ENCODE assay signal across 9 cellular contexts in genomic region chr5:148805323-148806290, GRCh38. TPM values are rescaled to one million over a fixed set of nuclear protein-coding genes. Genes with fewer than 3 reads are reported as not detected.
DNase-seq lines count a peak whose midpoint lies in the region; ATAC-seq, FAIRE-seq and TF ChIP-seq lines count a peak whose summit lies in the region.
"Had no signal": no experiment of that assay in that cellular context is flagged by ENCODE, and none has a peak within 500 bp of the region (broad histone marks: within the 10 kb centered on the region; RNA-seq: fewer than 3 reads in every experiment).

No MANE protein-coding gene starts in this region.

- WGBS in IMR-90 (ENCODE audit: extremely low coverage in 2 of 2, insufficient read length in 1 of 2), 2 experiments, result 80% methylated on average over 1 of the region's 7 CpGs; no CpG with 5 or more reads in 1 of the 2 experiments

- BruUV-seq in IMR-90 (replicated peaks; lab: Mats Ljungman, UMichigan), result no TSS peak

- TF ChIP-seq CTCF in IMR-90 (conservative IDR thresholded peaks at IDR 0.05; ENCODE audit: low read depth, low read length) (no peak), astrocyte of the cerebellum (IDR thresholded peaks at IDR 0.05; ENCODE audit: low read depth, low read length, missing control alignments) (no peak), osteocyte (IDR thresholded peaks at IDR 0.05) (no peak)

- H3K4me3 Mint-ChIP-seq in osteocyte (ENCODE audit: unreplicated experiment), result no peak overlapping the region

- H3K9ac ChIP-seq in IMR-90 (ENCODE audit: low read depth, low read length), result no peak overlapping the region

- in situ Hi-C loops in IMR-90 (cut with MboI; ENCODE audit: low sequenced_read_pairs), result no loop called here
- in situ Hi-C loops in astrocyte of the cerebellum (cut with HindIII; ENCODE audit: low sequenced_read_pairs), result no loop called here

- TF ChIP-seq POLR2A in GM12892 (IDR thresholded peaks at IDR 0.05; ENCODE audit: low read depth, low read length) (no peak), IMR-90 (IDR thresholded peaks at IDR 0.05; ENCODE audit: low read depth, low read length) (no peak)

- no peak overlapping the region for H4K5ac ChIP-seq in IMR-90 (ENCODE audit: low read depth, low read length)

- H3K27ac Mint-ChIP-seq in osteocyte (ENCODE audit: unreplicated experiment), result peak overlapping the region; percentile 1

- intact Hi-C loops in IMR-90 (cut with micrococcal nuclease), result no loop called here

- peak overlapping the region; percentile 66 for H2AK9ac ChIP-seq in IMR-90 (replicated peaks; ENCODE audit: low read depth, low read length, poor library complexity)

- no peak overlapping the region for H2BK5ac ChIP-seq in IMR-90 (ENCODE audit: low read depth, low read length, poor library complexity, severe bottlenecking)

- H3K4ac ChIP-seq in IMR-90 (ENCODE audit: low read depth, low read length), result no peak overlapping the region

- peaks cover 10% of the 10 kb centered on the region for H3K4me1 ChIP-seq in IMR-90 (ENCODE audit: control insufficient read depth, insufficient read depth, low read length)
- H3K4me1 ChIP-seq in effector memory CD4-positive, alpha-beta T cell (ENCODE audit: control insufficient read depth, insufficient read depth, low read length, poor library complexity, severe bottlenecking), result peaks cover 10% of the 10 kb centered on the region

- no peaks in the 10 kb centered on the region for H3K27me3 ChIP-seq in IMR-90 (ENCODE audit: control insufficient read depth, insufficient read depth, low read length)
- no peaks in the 10 kb centered on the region for H3K27me3 ChIP-seq in effector memory CD4-positive, alpha-beta T cell (replicated peaks; ENCODE audit: control insufficient read depth, insufficient read depth, low read length, poor library complexity, severe bottlenecking)

- H3K27ac ChIP-seq in IMR-90 (ENCODE audit: insufficient read depth, low read length), result no peak overlapping the region
- no peak overlapping the region for H3K27ac ChIP-seq in effector memory CD4-positive, alpha-beta T cell (ENCODE audit: insufficient read depth, low read length, poor library complexity, severe bottlenecking)
- H3K27ac ChIP-seq: SK-N-MC had no signal

- H3K4me2 ChIP-seq in IMR-90 (ENCODE audit: low read depth, low read length), result no peak overlapping the region

- peaks cover 5% of the 10 kb centered on the region for H3K9me3 Mint-ChIP-seq in osteocyte (ENCODE audit: unreplicated experiment)

- no peak overlapping the region for H3K4me3 ChIP-seq in IMR-90 (ENCODE audit: insufficient read depth, low read depth, low read length)
- H3K4me3 ChIP-seq in astrocyte of the cerebellum (ENCODE audit: low read depth, low read length), result no peak overlapping the region
- no peak overlapping the region for H3K4me3 ChIP-seq in effector memory CD4-positive, alpha-beta T cell (ENCODE audit: insufficient read depth, low read depth, low read length, poor library complexity, severe bottlenecking)
- H3K4me3 ChIP-seq: SK-N-MC had no signal

- no peak overlapping the region for H2BK15ac ChIP-seq in IMR-90 (ENCODE audit: low read depth, low read length)

- 0 out of 4 replicates have a peak overlapping the region, but pooled peaks of 1 of the 2 experiments have one; percentile 11 for H4K8ac ChIP-seq in IMR-90 (ENCODE audit: low read depth in 2 of 2, low read length in 2 of 2)

- no peak overlapping the region for H3K14ac ChIP-seq in IMR-90 (replicated peaks; ENCODE audit: low read depth, low read length)

- no peaks in the 10 kb centered on the region for H3K79me1 ChIP-seq in IMR-90 (ENCODE audit: low read depth in 1 of 2, low read length in 2 of 2)

- no peaks in the 10 kb centered on the region for H4K20me1 ChIP-seq in IMR-90 (ENCODE audit: insufficient read depth, low read length)

- no peak overlapping the region for H2BK120ac ChIP-seq in IMR-90 (ENCODE audit: low read depth, low read length)

- ATAC-seq in GM21515 (IDR thresholded peaks at IDR 0.05; ENCODE audit: unreplicated experiment) (peak; percentile 38), IMR-90 (ENCODE audit: low read depth) (peak; percentile 55)

- dilution Hi-C loops in IMR-90 (cut with HindIII; ENCODE audit: low sequenced_read_pairs, unreplicated experiment), result no loop called here

- peaks cover 13% of the 10 kb centered on the region for H3K9me1 ChIP-seq in IMR-90 (ENCODE audit: insufficient read depth, low read length)

- POLR2A ChIA-PET in IMR-90 (lab: Charles Lee; ENCODE audit: unreplicated experiment), result no interaction called here

- H4K91ac ChIP-seq in IMR-90 (ENCODE audit: insufficient read depth, low read depth, low read length), result no peak overlapping the region

- peaks cover 2% of the 10 kb centered on the region for H3K27me3 Mint-ChIP-seq in osteocyte (ENCODE audit: unreplicated experiment)

- CTCF ChIA-PET in IMR-90 (lab: Yijun Ruan, JAX), result interaction anchor here (1.2 kb wide), 2 partner anchors 12 to 230 kb away, joined by 3 read pairs; no protein-coding TSS in a partner anchor

- peak overlapping the region; percentile 74 for H2AFZ ChIP-seq in IMR-90 (replicated peaks; ENCODE audit: low read length, poor library complexity)

- H3K9me3 ChIP-seq in IMR-90 (ENCODE audit: control insufficient read depth, insufficient read depth, low read length), result no peaks in the 10 kb centered on the region
- no peaks in the 10 kb centered on the region for H3K9me3 ChIP-seq in effector memory CD4-positive, alpha-beta T cell (ENCODE audit: control insufficient read depth, low read length)

- H3K18ac ChIP-seq in IMR-90 (ENCODE audit: low read depth, low read length), result no peak overlapping the region

- no peaks in the 10 kb centered on the region for H3K36me3 Mint-ChIP-seq in osteocyte (ENCODE audit: unreplicated experiment)

- no peak overlapping the region for H3K56ac ChIP-seq in IMR-90 (ENCODE audit: extremely low read depth, insufficient read depth, low read length)

- H2AK5ac ChIP-seq in IMR-90 (ENCODE audit: low read depth, low read length), result no peak overlapping the region; the same call in 1 of the 2 replicates

- no peak overlapping the region for H3K23ac ChIP-seq in IMR-90 (ENCODE audit: low read depth, low read length)

- no peak for TF ChIP-seq RAD21 in IMR-90 (IDR thresholded peaks at IDR 0.05; ENCODE audit: low read length)

- H2BK20ac ChIP-seq in IMR-90 (ENCODE audit: low read depth, low read length), result no peak overlapping the region

- peaks cover 36% of the 10 kb centered on the region for H3K4me1 Mint-ChIP-seq in osteocyte (ENCODE audit: unreplicated experiment)

- H3K36me3 ChIP-seq in IMR-90 (ENCODE audit: control insufficient read depth, insufficient read depth, low read length), result no peaks in the 10 kb centered on the region
- H3K36me3 ChIP-seq in effector memory CD4-positive, alpha-beta T cell (ENCODE audit: control insufficient read depth, insufficient read depth, low read length), result no peaks in the 10 kb centered on the region

- FAIRE-seq in GM12892 (lab: Jason Lieb, UNC), result peak; percentile 76

- DNase-seq in GM12892 (ENCODE audit: insufficient read length) (no peak), IMR-90 (peak; percentile 64), astrocyte of the cerebellum (ENCODE audit: low read depth) (peak; percentile 15), osteocyte (ENCODE audit: extremely low spot score, unreplicated experiment) (no peak), HT-29 (ENCODE audit: low spot score) (no peak)
- no peak for DNase-seq in activated CD4-positive, alpha-beta T cell treated with anti-CD3 and anti-CD28 coated beads for 1 hour
- DNase-seq in effector memory CD4-positive, alpha-beta T cell, result no peak

TF ChIP-seq in IMR-90, 13 proteins besides CTCF, POLR2A, EP300 and RAD21:
- TF ChIP-seq FOS (IDR thresholded peaks at IDR 0.05; ENCODE audit: low read depth, low read length) (peak; percentile 80), MXI1 (IDR thresholded peaks at IDR 0.05; ENCODE audit: borderline replicate concordance, low read depth, low read length) (no peak), BHLHE40 (IDR thresholded peaks at IDR 0.05; ENCODE audit: low read depth, low read length) (no peak)

RNA-seq across cellular contexts. Expression of gene ADRB2, which starts 20.8 kb away (rescaled TPM):
- polyA plus RNA-seq in GM12892 (2012; ENCODE audit: missing spikeins), result not detected
- total RNA-seq in IMR-90 (2012; rRNA removed), result 3.4 and 4.4 TPM in 2 replicates
- polyA plus RNA-seq in IMR-90 (2012; rRNA removed), result 1.6 and 2.7 TPM in 2 replicates
- 1.6 and 1.9 TPM in 2 replicates for polyA plus RNA-seq in IMR-90 (2012; cell fraction: cytosol; rRNA removed)
- polyA plus RNA-seq in IMR-90 (2012; cell fraction: nucleus; rRNA removed; ENCODE audit: low replicate concordance), result 2.0 and 2.4 TPM in 2 replicates
- 6.6 and 7.1 TPM in 2 replicates for total RNA-seq in osteocyte
- 0.60 and 0.64 TPM in 2 replicates for total RNA-seq in HT-29 (2014; rRNA removed; shearing (Covaris generic))

Comparison
In these comparisons a context has a peak if more than half of its experiments do, and no peak if none do; other contexts are left out.
1. DNase-seq: peak in IMR-90 (single experiment) and astrocyte of the cerebellum (single experiment); none in GM12892 (single experiment), osteocyte (single experiment), HT-29 (single experiment), activated CD4-positive, alpha-beta T cell treated with anti-CD3 and anti-CD28 coated beads for 1 hour (single experiment) and effector memory CD4-positive, alpha-beta T cell (0 of 3).